ENCODE assay signal across 18 cellular contexts in genomic region chr21:16644690-16645089, GRCh38.
A peak's percentile ranks its signal among the peaks of the same experiment; 100 is the strongest.
DNase-seq lines count a peak whose midpoint lies in the region; ATAC-seq and TF ChIP-seq lines count a peak whose summit lies in the region.
"Had no signal": no experiment of that assay in that cellular context is flagged by ENCODE, and none has a peak within 500 bp of the region (broad histone marks: within the 10 kb centered on the region; RNA-seq: fewer than 3 reads in every experiment).

No MANE protein-coding gene starts in this region.

- ATAC-seq in HG03378 (IDR thresholded peaks at IDR 0.05; ENCODE audit: unreplicated experiment): no peak
- ATAC-seq: GM23338, HepG2, T-cell had no signal

- H4K20me1 ChIP-seq in SU-DHL-6 (ENCODE audit: low read depth, low read length) (no peaks in the 10 kb centered on the region), PC-9 (ENCODE audit: insufficient read depth) (no peaks in the 10 kb centered on the region)

- H3K4me1 ChIP-seq in PC-9 (replicated peaks; ENCODE audit: insufficient read depth): no peaks in the 10 kb centered on the region

- in situ Hi-C loops in GM13977 (cut with MboI; ENCODE audit: low pct_unique_long_range_greater_than_20kb, low sequenced_read_pairs, unreplicated experiment): no loop called here

- H3K27ac ChIP-seq in SU-DHL-6 (ENCODE audit: low read depth, low read length) (no peak overlapping the region), PC-9 (no peak overlapping the region)

- no peaks in the 10 kb centered on the region for H3K27me3 ChIP-seq in SU-DHL-6 (ENCODE audit: low read length)
- no peaks in the 10 kb centered on the region for H3K27me3 ChIP-seq in PC-9 (ENCODE audit: insufficient read depth, low read depth)

- TF ChIP-seq CTCF in SU-DHL-6 (IDR thresholded peaks at IDR 0.05; ENCODE audit: insufficient read depth, low read length, poor library complexity, severe bottlenecking) (no peak), PC-9 (conservative IDR thresholded peaks at IDR 0.05) (no peak), GM13977 (IDR thresholded peaks at IDR 0.05; ENCODE audit: extremely low read depth, insufficient read depth, missing control alignments) (no peak)

- no peaks in the 10 kb centered on the region for H3K9me3 ChIP-seq in SU-DHL-6 (ENCODE audit: insufficient read depth, low read length)
- no peaks in the 10 kb centered on the region for H3K9me3 ChIP-seq in PC-9 (ENCODE audit: insufficient read depth, low read depth)

- H3K9me2 ChIP-seq in SU-DHL-6 (replicated peaks; ENCODE audit: insufficient read depth, low read length): no peaks in the 10 kb centered on the region
- H3K9me2 ChIP-seq in PC-9 (ENCODE audit: insufficient read depth): no peaks in the 10 kb centered on the region

- H3K79me2 ChIP-seq in SU-DHL-6 (ENCODE audit: insufficient read depth, low read length): no peaks in the 10 kb centered on the region
- no peaks in the 10 kb centered on the region for H3K79me2 ChIP-seq in PC-9 (ENCODE audit: low read depth)

- H3F3A ChIP-seq in SU-DHL-6 (ENCODE audit: insufficient read depth) (no peaks in the 10 kb centered on the region), PC-9 (ENCODE audit: insufficient read depth, low read depth) (no peaks in the 10 kb centered on the region)

- no peaks in the 10 kb centered on the region for H3K36me3 ChIP-seq in SU-DHL-6 (ENCODE audit: low read length)
- H3K36me3 ChIP-seq in PC-9 (ENCODE audit: low read depth): no peaks in the 10 kb centered on the region

- intact Hi-C loops in PC-9 (cut with micrococcal nuclease; ENCODE audit: unreplicated experiment): no loop called here

- no TSS peak for BruUV-seq in PC-9 (replicated peaks; lab: Mats Ljungman, UMichigan)

- CTCF ChIA-PET in PC-9 (lab: Charles Lee): no interaction called here

- POLR2A ChIA-PET in PC-9 (lab: Charles Lee; ENCODE audit: unreplicated experiment): no interaction called here

- H3K4me2 ChIP-seq in SU-DHL-6 (ENCODE audit: low read depth, low read length, poor library complexity, severe bottlenecking) (no peak overlapping the region), PC-9 (no peak overlapping the region)
- H3K4me2 ChIP-seq: GM23338 had no signal

- no peak overlapping the region for H3K4me3 ChIP-seq in SU-DHL-6 (ENCODE audit: insufficient read depth, low read length, poor library complexity, severe bottlenecking)
- no peak overlapping the region for H3K4me3 ChIP-seq in PC-9
- H3K4me3 ChIP-seq: GM23338 had no signal

- H3K9ac ChIP-seq in SU-DHL-6 (ENCODE audit: low read length): no peak overlapping the region

- DNase-seq in GM04503 (ENCODE audit: low read depth): peak; percentile 6
- DNase-seq in fibroblast of gingiva (ENCODE audit: low read depth): peak; percentile 62
- peak; percentile 56 for DNase-seq in iris pigment epithelial cell (ENCODE audit: low read depth)
- no peak for DNase-seq in NCI-H2029 treated with DMSO at 0.1 percent for 48 hours (lab: John Stamatoyannopoulos, UW)
- DNase-seq in PC-9: no peak
- no peak for DNase-seq in GM13977 (ENCODE audit: low spot score)
- DNase-seq: C1 segment of cervical spinal cord; Karpas-422; MV-4-11; NCI-H1436 treated with DMSO at 0.1 percent for 48 hours; NCI-H2227 treated with DMSO at 0.1 percent for 48 hours; NCI-H526; NK-92 treated with Interleukin-12 subunit alpha and Interleukin-12 subunit beta, amount 100 ng/mL, for 24 hours; T-cell had no signal

- peak overlapping the region; percentile 45 for H2AFZ ChIP-seq in SU-DHL-6 (ENCODE audit: low read depth, low read length, severe bottlenecking)
- H2AFZ ChIP-seq in PC-9: no peak overlapping the region
- H2AFZ ChIP-seq: GM23338 had no signal

Comparison
In these comparisons a context has a peak if more than half of its experiments do, and no peak if none do; other contexts are left out.
1. DNase-seq: peak in GM04503 (single experiment), fibroblast of gingiva (single experiment) and iris pigment epithelial cell (single experiment); none in NCI-H2029 treated with DMSO at 0.1 percent for 48 hours (single experiment), PC-9 (0 of 2) and GM13977 (single experiment).